Comparison of ENCODE assay signal across 2 cellular contexts in the genomic region with DNA sequence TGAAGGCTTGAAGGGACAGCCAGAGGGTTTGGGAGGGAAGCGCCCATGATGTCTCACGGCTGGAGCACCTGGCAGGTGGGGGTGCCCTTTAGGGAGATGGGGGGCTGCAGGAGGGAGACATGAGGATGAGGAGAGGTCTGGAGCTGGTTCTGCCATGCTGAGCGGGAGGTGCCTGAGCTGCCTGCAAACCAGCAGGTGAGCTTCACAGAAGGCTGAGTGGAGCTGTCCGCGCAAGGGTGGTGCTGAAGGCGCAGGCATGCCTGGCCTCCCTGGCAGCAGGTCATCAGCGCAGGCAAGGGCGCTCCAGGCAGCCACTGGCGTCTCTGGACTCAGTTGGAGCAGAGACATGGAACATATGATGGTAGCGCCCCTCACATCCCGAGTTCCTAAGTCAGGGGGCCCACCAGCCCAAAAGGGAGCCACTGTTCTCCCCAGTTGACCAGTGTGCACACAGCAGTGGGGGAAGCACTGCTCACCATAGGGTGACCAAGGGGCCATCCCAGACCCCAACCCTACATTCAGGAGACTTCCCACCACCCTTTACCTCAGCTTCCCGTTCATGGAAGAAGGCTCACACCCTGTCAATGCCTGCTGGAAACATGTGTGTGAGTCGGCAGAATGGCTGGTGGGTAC.
TF ChIP-seq lines count a peak whose summit lies in the region.

No MANE protein-coding gene starts in this region.

TF ChIP-seq in SK-N-SH, 30 proteins besides CTCF, POLR2A, EP300 and RAD21 (continued from another document):
- TF ChIP-seq, protein P1, sequence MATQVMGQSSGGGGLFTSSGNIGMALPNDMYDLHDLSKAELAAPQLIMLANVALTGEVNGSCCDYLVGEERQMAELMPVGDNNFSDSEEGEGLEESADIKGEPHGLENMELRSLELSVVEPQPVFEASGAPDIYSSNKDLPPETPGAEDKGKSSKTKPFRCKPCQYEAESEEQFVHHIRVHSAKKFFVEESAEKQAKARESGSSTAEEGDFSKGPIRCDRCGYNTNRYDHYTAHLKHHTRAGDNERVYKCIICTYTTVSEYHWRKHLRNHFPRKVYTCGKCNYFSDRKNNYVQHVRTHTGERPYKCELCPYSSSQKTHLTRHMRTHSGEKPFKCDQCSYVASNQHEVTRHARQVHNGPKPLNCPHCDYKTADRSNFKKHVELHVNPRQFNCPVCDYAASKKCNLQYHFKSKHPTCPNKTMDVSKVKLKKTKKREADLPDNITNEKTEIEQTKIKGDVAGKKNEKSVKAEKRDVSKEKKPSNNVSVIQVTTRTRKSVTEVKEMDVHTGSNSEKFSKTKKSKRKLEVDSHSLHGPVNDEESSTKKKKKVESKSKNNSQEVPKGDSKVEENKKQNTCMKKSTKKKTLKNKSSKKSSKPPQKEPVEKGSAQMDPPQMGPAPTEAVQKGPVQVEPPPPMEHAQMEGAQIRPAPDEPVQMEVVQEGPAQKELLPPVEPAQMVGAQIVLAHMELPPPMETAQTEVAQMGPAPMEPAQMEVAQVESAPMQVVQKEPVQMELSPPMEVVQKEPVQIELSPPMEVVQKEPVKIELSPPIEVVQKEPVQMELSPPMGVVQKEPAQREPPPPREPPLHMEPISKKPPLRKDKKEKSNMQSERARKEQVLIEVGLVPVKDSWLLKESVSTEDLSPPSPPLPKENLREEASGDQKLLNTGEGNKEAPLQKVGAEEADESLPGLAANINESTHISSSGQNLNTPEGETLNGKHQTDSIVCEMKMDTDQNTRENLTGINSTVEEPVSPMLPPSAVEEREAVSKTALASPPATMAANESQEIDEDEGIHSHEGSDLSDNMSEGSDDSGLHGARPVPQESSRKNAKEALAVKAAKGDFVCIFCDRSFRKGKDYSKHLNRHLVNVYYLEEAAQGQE (IDR thresholded peaks at IDR 0.05; ENCODE audit: low read depth, low read length) = peak; percentile 81

TF ChIP-seq in SK-N-SH treated with all-trans-retinoic acid at 6 μM for 48 hours, 23 proteins besides CTCF, POLR2A, EP300 and RAD21 (continued from another document):
- TF ChIP-seq, protein P2, sequence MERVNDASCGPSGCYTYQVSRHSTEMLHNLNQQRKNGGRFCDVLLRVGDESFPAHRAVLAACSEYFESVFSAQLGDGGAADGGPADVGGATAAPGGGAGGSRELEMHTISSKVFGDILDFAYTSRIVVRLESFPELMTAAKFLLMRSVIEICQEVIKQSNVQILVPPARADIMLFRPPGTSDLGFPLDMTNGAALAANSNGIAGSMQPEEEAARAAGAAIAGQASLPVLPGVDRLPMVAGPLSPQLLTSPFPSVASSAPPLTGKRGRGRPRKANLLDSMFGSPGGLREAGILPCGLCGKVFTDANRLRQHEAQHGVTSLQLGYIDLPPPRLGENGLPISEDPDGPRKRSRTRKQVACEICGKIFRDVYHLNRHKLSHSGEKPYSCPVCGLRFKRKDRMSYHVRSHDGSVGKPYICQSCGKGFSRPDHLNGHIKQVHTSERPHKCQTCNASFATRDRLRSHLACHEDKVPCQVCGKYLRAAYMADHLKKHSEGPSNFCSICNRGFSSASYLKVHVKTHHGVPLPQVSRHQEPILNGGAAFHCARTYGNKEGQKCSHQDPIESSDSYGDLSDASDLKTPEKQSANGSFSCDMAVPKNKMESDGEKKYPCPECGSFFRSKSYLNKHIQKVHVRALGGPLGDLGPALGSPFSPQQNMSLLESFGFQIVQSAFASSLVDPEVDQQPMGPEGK (CRISPR knock-in tag; IDR thresholded peaks at IDR 0.05; ENCODE audit: borderline replicate concordance) = no peak
- TF ChIP-seq ARNTL (CRISPR knock-in tag; IDR thresholded peaks at IDR 0.05; ENCODE audit: borderline replicate concordance, low read depth) = no peak
- TF ChIP-seq, protein P3, sequence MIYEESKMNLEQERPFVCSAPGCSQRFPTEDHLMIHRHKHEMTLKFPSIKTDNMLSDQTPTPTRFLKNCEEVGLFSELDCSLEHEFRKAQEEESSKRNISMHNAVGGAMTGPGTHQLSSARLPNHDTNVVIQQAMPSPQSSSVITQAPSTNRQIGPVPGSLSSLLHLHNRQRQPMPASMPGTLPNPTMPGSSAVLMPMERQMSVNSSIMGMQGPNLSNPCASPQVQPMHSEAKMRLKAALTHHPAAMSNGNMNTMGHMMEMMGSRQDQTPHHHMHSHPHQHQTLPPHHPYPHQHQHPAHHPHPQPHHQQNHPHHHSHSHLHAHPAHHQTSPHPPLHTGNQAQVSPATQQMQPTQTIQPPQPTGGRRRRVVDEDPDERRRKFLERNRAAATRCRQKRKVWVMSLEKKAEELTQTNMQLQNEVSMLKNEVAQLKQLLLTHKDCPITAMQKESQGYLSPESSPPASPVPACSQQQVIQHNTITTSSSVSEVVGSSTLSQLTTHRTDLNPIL (CRISPR knock-in tag; IDR thresholded peaks at IDR 0.05; ENCODE audit: low read depth) = no peak
TF ChIP-seq in SK-N-SH treated with all-trans-retinoic acid at 6 μM for 48 hours: peak in this region for 0.
